8 cellular contexts compared by ENCODE assay signal in the genomic region with DNA sequence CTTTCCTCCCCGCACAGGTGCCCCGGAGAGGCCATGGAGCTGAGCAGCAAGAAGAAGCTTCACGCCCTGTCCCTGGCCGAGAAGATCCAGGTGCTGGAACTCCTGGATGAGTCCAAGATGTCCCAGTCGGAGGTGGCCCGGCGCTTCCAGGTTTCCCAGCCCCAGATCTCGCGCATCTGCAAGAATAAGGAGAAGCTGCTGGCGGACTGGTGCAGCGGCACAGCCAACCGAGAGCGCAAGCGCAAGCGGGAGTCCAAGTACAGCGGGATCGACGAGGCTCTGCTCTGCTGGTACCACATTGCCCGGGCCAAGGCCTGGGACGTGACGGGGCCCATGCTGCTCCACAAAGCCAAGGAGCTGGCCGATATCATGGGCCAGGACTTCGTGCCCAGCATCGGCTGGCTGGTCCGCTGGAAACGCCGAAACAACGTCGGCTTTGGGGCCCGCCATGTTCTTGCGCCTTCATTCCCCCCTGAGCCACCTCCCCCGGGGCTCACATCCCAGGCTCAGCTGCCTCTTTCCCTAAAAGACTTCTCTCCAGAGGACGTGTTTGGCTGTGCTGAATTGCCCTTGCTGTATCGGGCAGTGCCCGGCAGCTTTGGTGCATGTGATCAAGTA. TPM values are rescaled to one million over a fixed set of nuclear protein-coding genes. Genes with fewer than 3 reads are reported as not detected.
DNase-seq lines count a peak whose midpoint lies in the region; TF ChIP-seq lines count a peak whose summit lies in the region.

No MANE protein-coding gene starts in this region.

- no peak for TF ChIP-seq CTCF in MM.1S (IDR thresholded peaks at IDR 0.05; ENCODE audit: low read length)
- no peak for TF ChIP-seq CTCF in dorsolateral prefrontal cortex (IDR thresholded peaks at IDR 0.05 in 54 of 56, conservative IDR thresholded peaks at IDR 0.05 in 2 of 56; ENCODE audit: low read depth in 1 of 56, partially characterized antibody in 56 of 56)
- no peak for TF ChIP-seq CTCF in RWPE1 (conservative IDR thresholded peaks at IDR 0.05; ENCODE audit: low read depth)

- H3K9me3 ChIP-seq in MM.1S (replicated peaks; ENCODE audit: insufficient read depth, low read length), result no peaks in the 10 kb centered on the region
- H3K9me3 ChIP-seq in muscle layer of colon (ENCODE audit: low read length), result no peaks in the 10 kb centered on the region

- no peaks in the 10 kb centered on the region for H4K20me1 ChIP-seq in MM.1S (ENCODE audit: insufficient read depth, low read length)

- peak overlapping the region; percentile 91 for H3K4me2 ChIP-seq in MM.1S (ENCODE audit: low read depth, low read length)

- no peaks in the 10 kb centered on the region for H3K36me3 ChIP-seq in ACC112 (ENCODE audit: insufficient read depth, low read length)
- H3K36me3 ChIP-seq in MM.1S (replicated peaks; ENCODE audit: insufficient read depth, low read length), result no peaks in the 10 kb centered on the region
- peaks cover 19% of the 10 kb centered on the region for H3K36me3 ChIP-seq in muscle layer of colon (ENCODE audit: insufficient read depth, low read length)

- no peaks in the 10 kb centered on the region for H3K9me2 ChIP-seq in MM.1S (replicated peaks; ENCODE audit: insufficient read depth, low read length)

- H3K9ac ChIP-seq in MM.1S (ENCODE audit: low read length) (peak overlapping the region; percentile 68; the same call in 1 of the 2 replicates), muscle layer of colon (ENCODE audit: low read length) (no peak overlapping the region)

- CTCF ChIA-PET in RWPE1 (lab: Yijun Ruan, JAX), result interaction anchor here (0.8 kb wide), 1 partner anchor 165 kb away, joined by 5 read pairs; no protein-coding TSS in a partner anchor

- H3K27me3 ChIP-seq in ACC112 (ENCODE audit: insufficient read depth, low read length), result peaks cover 19% of the 10 kb centered on the region
- H3K27me3 ChIP-seq in MM.1S (replicated peaks; ENCODE audit: insufficient read depth, low read length), result no peaks in the 10 kb centered on the region
- no peaks in the 10 kb centered on the region for H3K27me3 ChIP-seq in dorsolateral prefrontal cortex
- peaks cover 0 to 16% of the 10 kb centered on the region in 2 donors for H3K27me3 ChIP-seq in muscle layer of colon (ENCODE audit: control insufficient read depth in 1 of 2, insufficient read depth in 2 of 2, low read length in 2 of 2)

- no peak for DNase-seq in MM.1S
- peak; percentile 32 to 72 (median 60) for DNase-seq in dorsolateral prefrontal cortex
- DNase-seq in RWPE1 (ENCODE audit: low spot score), result no peak
- DNase-seq in activated CD4-positive, CD25-positive, alpha-beta regulatory T cell (lab: John Stamatoyannopoulos, UW), result no peak
- no peak for DNase-seq in NCI-H1694 (lab: John Stamatoyannopoulos, UW)
- DNase-seq in NCI-H1694 treated with DMSO at 0.1 percent for 48 hours (lab: John Stamatoyannopoulos, UW), result no peak

- H3K4me3 ChIP-seq in ACC112 (ENCODE audit: low read depth, low read length), result peak overlapping the region; percentile 69
- peak overlapping the region; percentile 74; the same call in 1 of the 2 replicates for H3K4me3 ChIP-seq in MM.1S (ENCODE audit: low read length)
- peak overlapping the region in 58 of 59 donors; percentile 51 to 97 (median 80) for H3K4me3 ChIP-seq in dorsolateral prefrontal cortex
- H3K4me3 ChIP-seq in muscle layer of colon (ENCODE audit: low read depth in 1 of 2, low read length in 2 of 2), result peak overlapping the region; percentile 44 to 57

- POLR2A ChIA-PET in RWPE1 (lab: Yijun Ruan, JAX; ENCODE audit: low non-redundant PET), result interaction anchor here (0.5 to 0.7 kb wide), 2 partner anchors 24 to 27 kb away, joined by 3 read pairs; a partner anchor contains a TSS

- peaks cover 16% of the 10 kb centered on the region for H3F3A ChIP-seq in MM.1S (ENCODE audit: insufficient read depth, low read length)

- H2AFZ ChIP-seq in ACC112 (ENCODE audit: low read length, unreplicated experiment) (no peak overlapping the region), MM.1S (ENCODE audit: low read length) (no peak overlapping the region)

- H3K27ac ChIP-seq in ACC112 (ENCODE audit: low read depth, low read length), result no peak overlapping the region
- H3K27ac ChIP-seq in MM.1S (ENCODE audit: low read length), result no peak overlapping the region
- peak overlapping the region in 31 of 59 donors; percentile 27 to 92 (median 77) for H3K27ac ChIP-seq in dorsolateral prefrontal cortex
- no peak overlapping the region for H3K27ac ChIP-seq in muscle layer of colon (ENCODE audit: low read depth, low read length)
- no peak overlapping the region for H3K27ac ChIP-seq in RWPE1

- peaks cover 11% of the 10 kb centered on the region for H3K4me1 ChIP-seq in ACC112 (ENCODE audit: control insufficient read depth, insufficient read depth, low read length, unreplicated experiment)
- peaks cover 11% of the 10 kb centered on the region; the same call in 1 of the 2 replicates for H3K4me1 ChIP-seq in MM.1S (ENCODE audit: low read length)
- H3K4me1 ChIP-seq in muscle layer of colon (ENCODE audit: insufficient read depth, low read length), result peaks cover 17% of the 10 kb centered on the region

- H3K79me2 ChIP-seq in ACC112 (ENCODE audit: control insufficient read depth, insufficient read depth, low read length, unreplicated experiment) (no peaks in the 10 kb centered on the region), MM.1S (ENCODE audit: low read length) (no peaks in the 10 kb centered on the region)

- intact Hi-C loops in dorsolateral prefrontal cortex (cut with DNase I), result no loop called here

RNA-seq across cellular contexts. Expression of a gene that starts 1.3 kb away (rescaled TPM):
- 1 to 10 TPM in 119 of 120 experiments, under 1 TPM in 1; 0.77 to 4.5 (median 2.4) TPM for total RNA-seq in dorsolateral prefrontal cortex

RNA-seq across cellular contexts. Expression of a gene that starts 22.2 kb away (rescaled TPM):
- total RNA-seq in dorsolateral prefrontal cortex, result 100 to 1,000 TPM in 5 of 120 experiments, 10 to 100 TPM in 115; 51.4 to 114 (median 73.5) TPM

RNA-seq across cellular contexts. Expression of a gene that starts 26.6 kb away (rescaled TPM):
- total RNA-seq in dorsolateral prefrontal cortex, result 10 to 100 TPM in 51 of 120 experiments, 1 to 10 TPM in 69; 3.6 to 18.2 (median 9.0) TPM

RNA-seq across cellular contexts. Expression of a gene that starts 30.6 kb away (rescaled TPM):
- 10 to 100 TPM; 14.1 to 50.3 (median 21.7) TPM for total RNA-seq in dorsolateral prefrontal cortex

RNA-seq across cellular contexts. Expression of a gene that starts 41.2 kb away (rescaled TPM):
- total RNA-seq in dorsolateral prefrontal cortex, result 10 to 100 TPM in 115 of 120 experiments, 1 to 10 TPM in 5; 7.5 to 83.6 (median 20.5) TPM

Comparison
In these comparisons a context has a peak if more than half of its experiments do, and no peak if none do; other contexts are left out.
1. H3K27ac ChIP-seq: peak in dorsolateral prefrontal cortex (31 of 59); none in ACC112 (single experiment), MM.1S (single experiment), muscle layer of colon (single experiment) and RWPE1 (single experiment).
2. DNase-seq: peak in dorsolateral prefrontal cortex (10 of 10); none in MM.1S (single experiment), RWPE1 (single experiment), activated CD4-positive, CD25-positive, alpha-beta regulatory T cell (0 of 4), NCI-H1694 (single experiment) and NCI-H1694 treated with DMSO at 0.1 percent for 48 hours (single experiment).
3. Peak in every context shown above with its lines, with median percentiles within 50 percentile points of each other: H3K4me3 ChIP-seq.